Comparison of ENCODE assay signal across 8 cellular contexts in the genomic region with DNA sequence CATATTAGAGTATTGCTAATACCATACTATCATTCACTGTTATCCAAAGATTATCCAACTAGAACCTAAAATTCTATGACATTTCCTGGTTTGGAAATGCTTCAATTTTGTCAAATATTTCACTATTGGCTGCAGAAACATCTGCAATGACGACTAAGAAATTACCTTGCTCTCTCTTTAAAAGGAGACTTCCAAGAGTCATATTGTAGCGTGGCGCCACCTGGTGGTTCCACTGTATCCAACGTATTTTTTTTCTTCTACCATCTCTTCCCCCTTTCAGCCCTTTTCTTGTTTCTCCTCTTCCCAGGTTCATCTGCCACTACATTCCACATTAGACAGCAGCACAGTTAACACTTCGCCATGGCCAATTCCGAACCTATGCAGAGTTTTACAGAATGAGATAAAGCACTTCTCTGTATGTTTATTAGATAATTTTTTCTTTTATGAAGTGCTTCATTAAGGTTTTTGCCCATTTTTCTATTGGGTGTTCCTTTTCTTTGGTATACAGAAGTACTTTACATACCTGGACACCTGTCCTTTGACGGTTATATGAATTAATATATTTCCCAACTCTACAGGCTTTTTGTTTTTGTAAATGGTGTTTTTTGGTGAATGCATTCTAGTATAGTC.
DNase-seq lines count a peak whose midpoint lies in the region; ATAC-seq and TF ChIP-seq lines count a peak whose summit lies in the region.

No MANE protein-coding gene starts in this region.

- no peak overlapping the region for H3K9ac ChIP-seq in smooth muscle cell (ENCODE audit: low read depth)

- no peak overlapping the region for H2AFZ ChIP-seq in smooth muscle cell (ENCODE audit: low read depth)

- no peaks in the 10 kb centered on the region for H3K9me3 ChIP-seq in smooth muscle cell (replicated peaks; ENCODE audit: low read depth)

- ATAC-seq in HG02623 (IDR thresholded peaks at IDR 0.05; ENCODE audit: unreplicated experiment), result peak; percentile 29

- 19% methylated on average over 7 of the region's 7 CpGs for WGBS in smooth muscle cell (ENCODE audit: low lambda C conversion rate)

- H3K27me3 ChIP-seq in smooth muscle cell (ENCODE audit: low read depth), result no peaks in the 10 kb centered on the region

- H3K4me1 ChIP-seq in smooth muscle cell (ENCODE audit: low read depth), result no peaks in the 10 kb centered on the region

- H3F3A ChIP-seq in smooth muscle cell (ENCODE audit: low read depth), result no peaks in the 10 kb centered on the region

- no peak overlapping the region for H3K4me2 ChIP-seq in smooth muscle cell

- TF ChIP-seq CTCF in GM12873 (IDR thresholded peaks at IDR 0.05; ENCODE audit: insufficient read depth, low read depth, low read length, missing control alignments) (peak; percentile 73), astrocyte of the cerebellum (IDR thresholded peaks at IDR 0.05; ENCODE audit: low read depth, low read length, missing control alignments) (peak; percentile 72), smooth muscle cell (IDR thresholded peaks at IDR 0.05; ENCODE audit: borderline replicate concordance, insufficient read depth, poor library complexity, severe bottlenecking) (peak; percentile 86)

- H4K20me1 ChIP-seq in smooth muscle cell (ENCODE audit: low read depth), result no peaks in the 10 kb centered on the region

- H3K27ac ChIP-seq in smooth muscle cell (ENCODE audit: low read depth), result no peak overlapping the region

- H3K4me3 ChIP-seq in astrocyte of the cerebellum (ENCODE audit: low read depth, low read length), result no peak overlapping the region
- H3K4me3 ChIP-seq in smooth muscle cell, result no peak overlapping the region

- no peaks in the 10 kb centered on the region for H3K79me2 ChIP-seq in smooth muscle cell (ENCODE audit: low read depth)

- no peaks in the 10 kb centered on the region for H3K36me3 ChIP-seq in smooth muscle cell (ENCODE audit: low read depth)

- in situ Hi-C loops in astrocyte of the cerebellum (cut with HindIII; ENCODE audit: low sequenced_read_pairs), result loop anchor here (25.0 kb wide), 1 partner anchor 155 kb away; the partner anchor contains the start of gene CDC42SE2

- DNase-seq in NCI-H146 treated with DMSO at 0.1 percent for 48 hours (lab: John Stamatoyannopoulos, UW; ENCODE audit: unreplicated experiment) (peak; percentile 18), T1000 (lab: John Stamatoyannopoulos, UW) (peak; percentile 27), astrocyte of the cerebellum (ENCODE audit: low read depth) (peak; percentile 72), hypothalamus (lab: John Stamatoyannopoulos, UW) (peak in 45 of 51 donors; percentile 3 to 85 (median 44)), smooth muscle cell (lab: John Stamatoyannopoulos, UW; ENCODE audit: unreplicated experiment) (peak; percentile 14), 8988T (no peak)
